ENCODE assay signal across 28 cellular contexts in the genomic region with DNA sequence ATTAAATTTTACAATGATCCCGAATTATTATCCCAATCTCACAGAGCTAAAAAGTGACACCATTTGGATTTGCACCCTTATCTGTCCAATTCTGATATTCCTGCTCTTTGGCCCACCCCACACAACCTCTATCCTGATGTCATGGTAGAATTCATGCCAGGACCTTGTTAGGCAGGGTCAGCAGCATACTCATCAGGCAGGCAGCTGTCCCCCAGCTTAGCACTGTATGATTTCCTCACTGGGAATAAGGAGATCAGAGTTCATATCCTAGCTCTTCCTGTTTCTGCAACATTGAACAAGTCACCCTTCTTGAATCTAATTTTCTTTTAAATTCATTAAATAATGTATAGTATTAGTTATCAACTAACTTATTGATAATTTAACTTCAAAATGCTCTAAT. TPM values are rescaled to one million over a fixed set of nuclear protein-coding genes. Genes with fewer than 3 reads are reported as not detected.
DNase-seq lines count a peak whose midpoint lies in the region; ATAC-seq, FAIRE-seq and TF ChIP-seq lines count a peak whose summit lies in the region.
"Had no signal": no experiment of that assay in that cellular context is flagged by ENCODE, and none has a peak within 500 bp of the region (broad histone marks: within the 10 kb centered on the region; RNA-seq: fewer than 3 reads in every experiment).

No MANE protein-coding gene starts in this region.

- no peak for TF ChIP-seq POLR2A in HepG2 (IDR thresholded peaks at IDR 0.05; ENCODE audit: insufficient read depth in 1 of 2, low read depth in 2 of 2, low read length in 2 of 2)
- TF ChIP-seq POLR2A in right lobe of liver (IDR thresholded peaks at IDR 0.05) = no peak

- H3K4me3 ChIP-seq in liver (ENCODE audit: low read depth in 1 of 3, low read length in 3 of 3) = no peak overlapping the region
- no peak overlapping the region for H3K4me3 ChIP-seq in HepG2 (replicated peaks in 1 of 3; ENCODE audit: insufficient read depth in 1 of 3, low read depth in 2 of 3, low read length in 3 of 3)
- H3K4me3 ChIP-seq in fibroblast of mammary gland (ENCODE audit: control insufficient read depth, low read depth, low read length) = no peak overlapping the region
- no peak overlapping the region for H3K4me3 ChIP-seq in right lobe of liver
- H3K4me3 ChIP-seq: A549; BLaER1 treated with 17β-estradiol and CSF1 and Interleukin-3, amounts not matched to agents 10 nM and 100 nM; GM12878; GM23248 had no signal

- no peaks in the 10 kb centered on the region for H3K27me3 ChIP-seq in liver (ENCODE audit: control insufficient read depth in 4 of 4, insufficient read depth in 4 of 4, low read length in 3 of 4)
- 0 out of 5 replicates have a peak, but pooled peaks cover 0 to 3% of the 10 kb centered on the region in 2 experiments for H3K27me3 ChIP-seq in HepG2 (ENCODE audit: control insufficient read depth in 1 of 2, insufficient read depth in 2 of 2, low read length in 2 of 2)
- H3K27me3 ChIP-seq in right lobe of liver = no peaks in the 10 kb centered on the region
- H3K27me3 ChIP-seq: BE2C; BLaER1 treated with 17β-estradiol and CSF1 and Interleukin-3, amounts not matched to agents 10 nM and 100 nM had no signal

- in situ Hi-C loops in HepG2 (cut with HindIII; ENCODE audit: extremely low pct_ligation_motif_present, low pct_unique_long_range_greater_than_20kb) = no loop called here

- H2AFZ ChIP-seq in HepG2 (ENCODE audit: low read length) = no peak overlapping the region
- H2AFZ ChIP-seq: GM23248 had no signal

- intact Hi-C loops in HepG2 (cut with micrococcal nuclease; ENCODE audit: unreplicated experiment) = no loop called here
- intact Hi-C loops in right lobe of liver (cut with DNase I) = no loop called here

- no peak for TF ChIP-seq EP300 in HepG2 (IDR thresholded peaks at IDR 0.05; ENCODE audit: low read depth in 2 of 2, low read length in 2 of 2)
- TF ChIP-seq EP300 in HepG2 (CRISPR knock-in tag; IDR thresholded peaks at IDR 0.05; ENCODE audit: borderline replicate concordance) = no peak

- H3K4me2 ChIP-seq in HepG2 (ENCODE audit: low read depth, low read length) = no peak overlapping the region
- H3K4me2 ChIP-seq: A549; BLaER1 treated with 17β-estradiol and CSF1 and Interleukin-3, amounts not matched to agents 10 nM and 100 nM had no signal

- TF ChIP-seq CTCF in liver (IDR thresholded peaks at IDR 0.05; ENCODE audit: low read depth, low read length, missing input control) = no peak
- TF ChIP-seq CTCF in HepG2 (CRISPR knock-in tag; IDR thresholded peaks at IDR 0.05) = no peak
- no peak for TF ChIP-seq CTCF in fibroblast of mammary gland (conservative IDR thresholded peaks at IDR 0.05; ENCODE audit: control insufficient read depth, insufficient read depth, low read depth, low read length)
- no peak for TF ChIP-seq CTCF in right lobe of liver (IDR thresholded peaks at IDR 0.05)

- no TSS peak for BruUV-seq in HepG2 (replicated peaks; lab: Mats Ljungman, UMichigan)

- H3K4me1 ChIP-seq in liver (ENCODE audit: control insufficient read depth in 4 of 4, insufficient read depth in 4 of 4, low read length in 3 of 4) (no peaks in the 10 kb centered on the region), HepG2 (ENCODE audit: insufficient read depth, low read length) (no peaks in the 10 kb centered on the region), right lobe of liver (no peaks in the 10 kb centered on the region)

- ATAC-seq in HepG2 (no peak), right lobe of liver (peak in 3 of 4 donors; percentile 33 to 81 (median 58))
- ATAC-seq: A549, GM12878, HCT116 had no signal

- TF ChIP-seq RAD21 in liver (IDR thresholded peaks at IDR 0.05) = no peak
- no peak for TF ChIP-seq RAD21 in HepG2 (CRISPR knock-in tag; IDR thresholded peaks at IDR 0.05)

- no peak overlapping the region for H3K9ac ChIP-seq in liver (ENCODE audit: low read depth in 1 of 2, low read length in 2 of 2)
- H3K9ac ChIP-seq in HepG2 (ENCODE audit: insufficient read depth, low read depth, low read length) = no peak overlapping the region
- H3K9ac ChIP-seq: BLaER1 treated with 17β-estradiol and CSF1 and Interleukin-3, amounts not matched to agents 10 nM and 100 nM; GM23248 had no signal

- CTCF ChIA-PET in HepG2 (lab: Yijun Ruan, JAX; ENCODE audit: low intra/inter-chr PET ratio, low total read pairs) = no interaction called here

- 75% methylated on average over 1 of the region's 1 CpG for WGBS in liver
- 38% methylated on average over 1 of the region's 1 CpG for WGBS in HepG2 (ENCODE audit: low lambda C conversion rate)
- WGBS in right lobe of liver (ENCODE audit: insufficient coverage, low coverage, low lambda C conversion rate, missing lambda C conversion rate) = no CpG with 5 or more reads among the region's 1 CpG

- H3K79me2 ChIP-seq in HepG2 (ENCODE audit: insufficient read depth, low read length) = no peaks in the 10 kb centered on the region

- H4K20me1 ChIP-seq in HepG2 (ENCODE audit: insufficient read depth, low read length) = no peaks in the 10 kb centered on the region
- H4K20me1 ChIP-seq: BLaER1 treated with 17β-estradiol and CSF1 and Interleukin-3, amounts not matched to agents 10 nM and 100 nM had no signal

- no peak overlapping the region for H3K27ac ChIP-seq in liver (ENCODE audit: low read depth in 1 of 2, low read length in 2 of 2)
- H3K27ac ChIP-seq in HepG2 (ENCODE audit: extremely low read length, insufficient read depth, low read length) = no peak overlapping the region
- H3K27ac ChIP-seq in right lobe of liver = no peak overlapping the region
- H3K27ac ChIP-seq: 22Rv1; A549; BLaER1 treated with 17β-estradiol and CSF1 and Interleukin-3, amounts not matched to agents 10 nM and 100 nM; GM23248 had no signal

- no peaks in the 10 kb centered on the region for H3K36me3 ChIP-seq in liver (ENCODE audit: control insufficient read depth in 4 of 4, insufficient read depth in 3 of 4, low read depth in 1 of 4, low read length in 3 of 4)
- H3K36me3 ChIP-seq in HepG2 (replicated peaks in 1 of 2; ENCODE audit: control insufficient read depth in 1 of 2, insufficient read depth in 2 of 2, low read length in 2 of 2) = no peaks in the 10 kb centered on the region
- no peaks in the 10 kb centered on the region for H3K36me3 ChIP-seq in right lobe of liver
- H3K36me3 ChIP-seq: BE2C; BLaER1 treated with 17β-estradiol and CSF1 and Interleukin-3, amounts not matched to agents 10 nM and 100 nM had no signal

- DNase-seq in HepG2 (ENCODE audit: low spot score) (no peak), fibroblast of mammary gland (ENCODE audit: low read depth) (peak; percentile 53), right lobe of liver (no peak), putamen (ENCODE audit: low spot score) (no peak), NCI-H187 treated with DMSO at 0.1 percent for 48 hours (lab: John Stamatoyannopoulos, UW) (no peak), NCI-H1092 (lab: John Stamatoyannopoulos, UW) (no peak), NCI-H510A treated with DMSO at 0.1 percent for 48 hours (lab: John Stamatoyannopoulos, UW) (no peak)
- DNase-seq: ACHN; AML-193; BE2C; CD4-positive, alpha-beta T cell; CD8-positive, alpha-beta memory T cell; DMS 273 treated with DMSO at 0.1 percent for 48 hours; DMS79; EL; GDM1; GM23248; H7 had no signal

- no peak for FAIRE-seq in HepG2 (lab: Jason Lieb, UNC)
- FAIRE-seq: D721Med, GM12878, GM19239, H1 had no signal

- no peaks in the 10 kb centered on the region for H3K9me3 ChIP-seq in liver (ENCODE audit: control insufficient read depth in 4 of 4, low read length in 3 of 4)
- no peaks in the 10 kb centered on the region for H3K9me3 ChIP-seq in HepG2 (ENCODE audit: low read length)
- no peaks in the 10 kb centered on the region for H3K9me3 ChIP-seq in right lobe of liver
- H3K9me3 ChIP-seq: A549; BE2C; BLaER1 treated with 17β-estradiol and CSF1 and Interleukin-3, amounts not matched to agents 10 nM and 100 nM had no signal

- POLR2A ChIA-PET in HepG2 (lab: Yijun Ruan, JAX) = no interaction called here

TF ChIP-seq in liver, 16 proteins besides CTCF, POLR2A, EP300 and RAD21 (continues in another document):
- TF ChIP-seq NR2F2 (IDR thresholded peaks at IDR 0.05) = peak; percentile 42

TF ChIP-seq in HepG2, 621 proteins besides CTCF, POLR2A, EP300 and RAD21:
- no peak for TF ChIP-seq CENPX (CRISPR knock-in tag; IDR thresholded peaks at IDR 0.05)
- TF ChIP-seq, protein P1, sequence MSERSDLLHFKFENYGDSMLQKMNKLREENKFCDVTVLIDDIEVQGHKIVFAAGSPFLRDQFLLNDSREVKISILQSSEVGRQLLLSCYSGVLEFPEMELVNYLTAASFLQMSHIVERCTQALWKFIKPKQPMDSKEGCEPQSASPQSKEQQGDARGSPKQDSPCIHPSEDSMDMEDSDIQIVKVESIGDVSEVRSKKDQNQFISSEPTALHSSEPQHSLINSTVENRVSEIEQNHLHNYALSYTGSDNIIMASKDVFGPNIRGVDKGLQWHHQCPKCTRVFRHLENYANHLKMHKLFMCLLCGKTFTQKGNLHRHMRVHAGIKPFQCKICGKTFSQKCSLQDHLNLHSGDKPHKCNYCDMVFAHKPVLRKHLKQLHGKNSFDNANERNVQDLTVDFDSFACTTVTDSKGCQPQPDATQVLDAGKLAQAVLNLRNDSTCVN (CRISPR knock-in tag; IDR thresholded peaks at IDR 0.05; ENCODE audit: borderline replicate concordance) = no peak
TF ChIP-seq in HepG2: peak in this region for 0.

RNA-seq across cellular contexts. Expression of gene C3orf80, which starts 12.0 kb away (rescaled TPM):
- total RNA-seq in liver = 1 to 10 TPM in 1 of 2 donors, under 1 TPM in 1; 0.47 to 1.4 TPM
- polyA plus RNA-seq in liver = under 1 TPM; 0.46 to 0.53 TPM
- total RNA-seq in HepG2 (2016; rRNA removed; fragmentation: Illumina TruSeq; extraction: Trizol) = 0.04 TPM in 1 of 2 replicates, not detected in the other
- total RNA-seq in HepG2 (2016; cell fraction: cytosol; rRNA removed; fragmentation: Illumina TruSeq; extraction: Trizol; ENCODE audit: low read depth) = not detected in 2 replicates
- 0.04 TPM in 1 of 2 replicates, not detected in the other for total RNA-seq in HepG2 (2016; cell fraction: insoluble cytoplasmic fraction; rRNA removed; fragmentation: Illumina TruSeq; extraction: Trizol)
- total RNA-seq in HepG2 (2016; cell fraction: membrane; rRNA removed; fragmentation: Illumina TruSeq; extraction: Trizol) = not detected in 2 replicates
- total RNA-seq in HepG2 (2016; cell fraction: nucleus; rRNA removed; fragmentation: Illumina TruSeq; extraction: Trizol) = not detected in 2 replicates
- polyA plus RNA-seq in HepG2 (2011; rRNA removed) = 0.03 TPM in 2 replicates
- 0.01 TPM in 2 replicates for polyA plus RNA-seq in HepG2 (2011; cell fraction: cytosol; rRNA removed)
- polyA plus RNA-seq in HepG2 (2011; cell fraction: nucleus; rRNA removed) = 0.06 TPM in 1 of 2 replicates, not detected in the other
- not detected in 2 replicates for polyA plus RNA-seq in HepG2 (2012)
- polyA plus RNA-seq in HepG2 (2016; cell fraction: cytosol; fragmentation: Illumina TruSeq; extraction: Trizol; ENCODE audit: low read depth) = not detected in 2 replicates
- not detected in 2 replicates for polyA plus RNA-seq in HepG2 (2016; cell fraction: insoluble cytoplasmic fraction; fragmentation: Illumina TruSeq; extraction: Trizol; ENCODE audit: low read depth)
- not detected in 2 replicates for polyA plus RNA-seq in HepG2 (2016; cell fraction: membrane; fragmentation: Illumina TruSeq; extraction: Trizol; ENCODE audit: low read depth)
- polyA plus RNA-seq in HepG2 (2016; cell fraction: nucleus; fragmentation: Illumina TruSeq; extraction: Trizol; ENCODE audit: insufficient read depth, low read depth) = not detected in 2 replicates
- not detected in 2 replicates for polyA minus RNA-seq in HepG2 (2011; rRNA and poly(A)+ RNA removed; ENCODE audit: low replicate concordance)
- not detected in 2 replicates for polyA minus RNA-seq in HepG2 (2011; cell fraction: cytosol; rRNA and poly(A)+ RNA removed)
- polyA minus RNA-seq in HepG2 (2011; cell fraction: nucleus; rRNA and poly(A)+ RNA removed) = not detected in 2 replicates
- 1 to 10 TPM in 1 of 6 experiments, under 1 TPM in 4, not detected in 1; 0.07 to 1.2 (median 0.88) TPM for total RNA-seq in right lobe of liver
- total RNA-seq: CD4-positive, alpha-beta T cell; CD8-positive, alpha-beta memory T cell; GM12878 had no signal
- polyA plus RNA-seq: CD14-positive monocyte; CD8-positive, alpha-beta memory T cell had no signal
